In the genomic region with DNA sequence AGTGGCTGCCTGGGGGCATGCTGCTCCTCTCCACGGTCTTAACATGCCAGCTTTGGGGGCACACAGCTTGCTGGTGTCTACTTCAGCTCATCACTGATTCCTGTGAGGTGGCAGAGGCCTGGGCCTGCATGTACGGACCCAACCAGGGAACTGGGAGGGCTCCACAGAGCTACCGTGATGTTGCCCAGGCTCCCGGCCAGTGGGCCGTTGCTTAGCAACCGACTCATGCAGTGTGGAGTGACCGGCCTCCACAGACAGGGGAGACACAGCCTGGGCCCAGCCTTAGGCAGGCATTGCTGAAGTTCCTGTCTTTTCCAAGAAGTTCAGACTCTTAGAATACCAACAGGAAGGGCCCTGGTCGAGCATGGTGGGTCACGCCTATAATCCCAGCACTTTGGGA, we compare ENCODE assay signal across 1 cellular context.
TF ChIP-seq lines count a peak whose summit lies in the region.

No MANE protein-coding gene starts in this region.

TF ChIP-seq in WTC11, 78 proteins besides CTCF, POLR2A, EP300 and RAD21 (continued from another document):
- TF ChIP-seq, protein P1, sequence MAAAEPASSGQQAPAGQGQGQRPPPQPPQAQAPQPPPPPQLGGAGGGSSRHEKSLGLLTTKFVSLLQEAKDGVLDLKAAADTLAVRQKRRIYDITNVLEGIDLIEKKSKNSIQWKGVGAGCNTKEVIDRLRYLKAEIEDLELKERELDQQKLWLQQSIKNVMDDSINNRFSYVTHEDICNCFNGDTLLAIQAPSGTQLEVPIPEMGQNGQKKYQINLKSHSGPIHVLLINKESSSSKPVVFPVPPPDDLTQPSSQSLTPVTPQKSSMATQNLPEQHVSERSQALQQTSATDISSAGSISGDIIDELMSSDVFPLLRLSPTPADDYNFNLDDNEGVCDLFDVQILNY (CRISPR knock-in tag; IDR thresholded peaks at IDR 0.05): no peak
- TF ChIP-seq, protein P2, sequence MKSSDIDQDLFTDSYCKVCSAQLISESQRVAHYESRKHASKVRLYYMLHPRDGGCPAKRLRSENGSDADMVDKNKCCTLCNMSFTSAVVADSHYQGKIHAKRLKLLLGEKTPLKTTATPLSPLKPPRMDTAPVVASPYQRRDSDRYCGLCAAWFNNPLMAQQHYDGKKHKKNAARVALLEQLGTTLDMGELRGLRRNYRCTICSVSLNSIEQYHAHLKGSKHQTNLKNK (CRISPR knock-in tag; IDR thresholded peaks at IDR 0.05): no peak
- TF ChIP-seq CREM (CRISPR knock-in tag; IDR thresholded peaks at IDR 0.05): no peak
